Comparison of ENCODE assay signal across 22 cellular contexts in the genomic region with DNA sequence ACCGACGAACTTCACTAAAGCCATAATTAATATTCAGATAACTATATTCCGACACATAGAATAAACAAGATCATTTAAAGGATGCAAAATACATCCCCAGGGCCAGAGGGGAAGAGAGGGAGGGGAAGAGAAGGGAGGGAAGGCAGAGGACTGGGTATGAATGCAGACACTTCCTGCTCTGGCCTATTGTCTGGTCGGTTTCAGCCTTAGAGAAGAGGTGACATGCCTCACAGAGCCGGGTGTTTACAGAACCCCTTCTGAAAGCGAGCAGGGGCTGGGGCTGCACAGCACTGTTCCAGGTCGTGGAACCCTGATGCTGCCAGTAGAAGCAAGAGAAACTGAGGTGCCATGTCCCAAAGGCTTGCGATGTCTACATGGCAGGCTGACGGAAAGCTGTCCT. TPM values are rescaled to one million over a fixed set of nuclear protein-coding genes. Genes with fewer than 3 reads are reported as not detected.
"Had no signal": no experiment of that assay in that cellular context is flagged by ENCODE, and none has a peak within 500 bp of the region (broad histone marks: within the 10 kb centered on the region; RNA-seq: fewer than 3 reads in every experiment).

No MANE protein-coding gene starts in this region.

- H3K9me3 Mint-ChIP-seq: activated CD8-positive, alpha-beta T cell treated with anti-CD3 and anti-CD28 coated beads for 36 hours; activated naive CD4-positive, alpha-beta T cell treated with anti-CD3 and anti-CD28 coated beads, Interleukin-2, amount 10 ng/mL, durations not matched to agents 7 days and 5 days; activated naive CD8-positive, alpha-beta T cell treated with anti-CD3 and anti-CD28 coated beads, Interleukin-2, amount 50 U/mL, for 24 hours; activated T-cell treated with anti-CD3 and anti-CD28 coated beads, Interleukin-2, amount 50 U/mL, for 24 hours; activated T-helper 2 cell treated with anti-CD3 and anti-CD28 coated beads, Interferon-gamma antibody, Interleukin-2, Interleukin-4, amounts not matched to agents 10 μg/mL and 5 μg/mL and 100 μg/mL, durations not matched to agents 14 hours and 24 hours and 36 hours; central memory CD8-positive, alpha-beta T cell; nephron; stimulated activated memory B cell treated with anti-CD40 and anti-IgM and Interleukin-4, amounts not matched to agents 10 μg/mL and 1 μg/mL and 100 μg/mL, for 72 hours had no signal

- H3K36me3 Mint-ChIP-seq: activated naive CD4-positive, alpha-beta T cell treated with anti-CD3 and anti-CD28 coated beads, Interleukin-2, amount 10 ng/mL, durations not matched to agents 7 days and 5 days; stimulated activated memory B cell treated with anti-CD40 and anti-IgM and Interleukin-4, amounts not matched to agents 10 μg/mL and 1 μg/mL and 100 μg/mL, for 72 hours had no signal

- H3K27ac Mint-ChIP-seq: activated CD8-positive, alpha-beta T cell treated with anti-CD3 and anti-CD28 coated beads for 36 hours; activated naive CD4-positive, alpha-beta T cell treated with anti-CD3 and anti-CD28 coated beads, Interleukin-2, amount 10 ng/mL, durations not matched to agents 7 days and 5 days; activated naive CD8-positive, alpha-beta T cell treated with anti-CD3 and anti-CD28 coated beads, Interleukin-2, amount 50 U/mL, for 24 hours; activated T-cell treated with anti-CD3 and anti-CD28 coated beads, Interleukin-2, amount 50 U/mL, for 24 hours; activated T-helper 2 cell treated with anti-CD3 and anti-CD28 coated beads, Interferon-gamma antibody, Interleukin-2, Interleukin-4, amounts not matched to agents 10 μg/mL and 5 μg/mL and 100 μg/mL, durations not matched to agents 14 hours and 24 hours and 36 hours; nephron; stimulated activated memory B cell treated with anti-CD40 and anti-IgM and Interleukin-4, amounts not matched to agents 10 μg/mL and 1 μg/mL and 100 μg/mL, for 72 hours had no signal

- H3K4me3 Mint-ChIP-seq: activated CD8-positive, alpha-beta T cell treated with anti-CD3 and anti-CD28 coated beads for 36 hours; activated naive CD4-positive, alpha-beta T cell treated with anti-CD3 and anti-CD28 coated beads, Interleukin-2, amount 10 ng/mL, durations not matched to agents 7 days and 5 days; activated naive CD8-positive, alpha-beta T cell treated with anti-CD3 and anti-CD28 coated beads, Interleukin-2, amount 50 U/mL, for 24 hours; activated T-cell treated with anti-CD3 and anti-CD28 coated beads, Interleukin-2, amount 50 U/mL, for 24 hours; central memory CD8-positive, alpha-beta T cell; nephron; stimulated activated memory B cell treated with anti-CD40 and anti-IgM and Interleukin-4, amounts not matched to agents 10 μg/mL and 1 μg/mL and 100 μg/mL, for 72 hours had no signal

- DNase-seq: activated CD4-positive, alpha-beta T cell treated with anti-CD3 and anti-CD28 coated beads for 48 hours; activated CD4-positive, CD25-positive, alpha-beta regulatory T cell; activated CD8-positive, alpha-beta T cell treated with anti-CD3 and anti-CD28 coated beads for 36 hours; activated naive CD4-positive, alpha-beta T cell treated with anti-CD3 and anti-CD28 coated beads, Interleukin-2, amount 10 ng/mL, durations not matched to agents 7 days and 5 days; activated naive CD8-positive, alpha-beta T cell treated with anti-CD3 and anti-CD28 coated beads, Interleukin-2, amount 50 U/mL, for 24 hours; activated T-cell treated with anti-CD3 and anti-CD28 coated beads, Interleukin-2, amount 50 U/mL, for 24 hours; aorta; colonic mucosa; foreskin melanocyte; midbrain; nucleus accumbens; sigmoid colon; stimulated activated CD4-positive, alpha-beta T cell treated with anti-CD3 and anti-CD28 coated beads, Interleukin-4, amount 100 ng/mL, for 4 hours; thyroid gland had no signal

- H3K4me1 Mint-ChIP-seq: activated naive CD4-positive, alpha-beta T cell treated with anti-CD3 and anti-CD28 coated beads, Interleukin-2, amount 10 ng/mL, durations not matched to agents 7 days and 5 days; activated naive CD8-positive, alpha-beta T cell treated with anti-CD3 and anti-CD28 coated beads, Interleukin-2, amount 50 U/mL, for 24 hours had no signal

- ATAC-seq: activated CD8-positive, alpha-beta T cell treated with anti-CD3 and anti-CD28 coated beads for 36 hours; activated naive CD8-positive, alpha-beta T cell treated with anti-CD3 and anti-CD28 coated beads, Interleukin-2, amount 50 U/mL, for 24 hours; stimulated activated memory B cell treated with anti-CD40 and anti-IgM and Interleukin-4, amounts not matched to agents 10 μg/mL and 1 μg/mL and 100 μg/mL, for 72 hours had no signal

RNA-seq across cellular contexts. Expression of a gene that starts 31.0 kb away (rescaled TPM):
- total RNA-seq: activated CD8-positive, alpha-beta T cell treated with anti-CD3 and anti-CD28 coated beads for 36 hours; activated T-helper 2 cell treated with anti-CD3 and anti-CD28 coated beads, Interferon-gamma antibody, Interleukin-2, Interleukin-4, amounts not matched to agents 10 μg/mL and 5 μg/mL and 100 μg/mL, durations not matched to agents 14 hours and 24 hours and 36 hours; aorta; epithelial cell of proximal tubule; renal cortical epithelial cell had no signal
- polyA plus RNA-seq: fibroblast of lung, keratinocyte had no signal
